Comparison of ENCODE assay signal across 22 cellular contexts in the genomic region with DNA sequence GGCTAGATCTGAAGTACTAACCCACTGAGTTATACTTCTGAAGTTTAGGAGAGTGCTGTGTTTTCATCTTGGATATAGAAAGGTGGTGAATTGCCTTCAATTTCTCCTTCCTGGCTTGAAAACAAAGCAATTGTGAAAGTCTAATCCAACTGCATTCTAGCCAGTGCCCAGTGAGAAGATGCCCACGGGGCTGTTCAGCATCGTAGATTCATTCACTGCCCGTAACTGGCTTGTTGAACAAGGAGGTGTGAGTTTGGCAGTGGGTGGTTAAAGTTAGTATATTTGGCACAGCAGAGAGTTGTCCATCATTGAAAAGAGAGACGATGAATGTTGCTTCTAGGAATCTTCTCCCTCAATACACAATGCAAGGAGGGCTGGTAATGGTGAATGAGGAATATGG.
A peak's percentile ranks its signal among the peaks of the same experiment; 100 is the strongest.
DNase-seq lines count a peak whose midpoint lies in the region; ATAC-seq and TF ChIP-seq lines count a peak whose summit lies in the region.
"Had no signal": no experiment of that assay in that cellular context is flagged by ENCODE, and none has a peak within 500 bp of the region (broad histone marks: within the 10 kb centered on the region; RNA-seq: fewer than 3 reads in every experiment).

No MANE protein-coding gene starts in this region.

- H3K4me1 Mint-ChIP-seq in MCF 10A (ENCODE audit: insufficient read depth, unreplicated experiment) (peaks cover 18% of the 10 kb centered on the region), chondrocyte (ENCODE audit: low read depth) (peaks cover 29% of the 10 kb centered on the region), mesothelial cell of epicardium (peaks cover 40% of the 10 kb centered on the region)
- H3K4me1 Mint-ChIP-seq: CD4-positive, CD25-positive, alpha-beta regulatory T cell had no signal

- H3K27ac ChIP-seq in mammary epithelial cell (ENCODE audit: insufficient read depth, low read depth, low read length) (peak overlapping the region; percentile 76), adrenal gland (no peak overlapping the region)
- H3K27ac ChIP-seq: HL-60 had no signal

- no peak for DNase-seq in mammary epithelial cell
- DNase-seq in MCF 10A (ENCODE audit: unreplicated experiment), result no peak
- no peak for DNase-seq in chondrocyte (ENCODE audit: low spot score)
- no peak for DNase-seq in mesothelial cell of epicardium (ENCODE audit: low spot score in 2 of 2, unreplicated experiment in 2 of 2)
- no peak for DNase-seq in adrenal gland
- no peak for DNase-seq in NCI-H2081 treated with DMSO at 0.1 percent for 48 hours (lab: John Stamatoyannopoulos, UW)
- DNase-seq: 8988T; BE2C; CD4-positive, CD25-positive, alpha-beta regulatory T cell; COR-L47; DMS 273 treated with DMSO at 0.1 percent for 48 hours; DND-41; NCI-H1092; NCI-H146; NCI-H2029 treated with DMSO at 0.1 percent for 48 hours; NCI-H2171 treated with DMSO at 0.1 percent for 48 hours; NCI-H446; NCI-H526 treated with DMSO at 0.1 percent for 48 hours; SHP77 had no signal

- H2AFZ ChIP-seq in mammary epithelial cell (ENCODE audit: low read depth, low read length), result peak overlapping the region; percentile 87

- H3K4me3 ChIP-seq in mammary epithelial cell (replicated peaks in 1 of 3; ENCODE audit: insufficient read depth in 1 of 3, low read depth in 2 of 3, low read length in 3 of 3), result no peak overlapping the region
- no peak overlapping the region for H3K4me3 ChIP-seq in adrenal gland

- intact Hi-C loops in mammary epithelial cell (cut with micrococcal nuclease) (no loop called here), MCF 10A (cut with micrococcal nuclease) (no loop called here), adrenal gland (cut with DNase I) (no loop called here)

- no peak overlapping the region for H3K9ac ChIP-seq in mammary epithelial cell (ENCODE audit: insufficient read depth, low read length)

- H3K27me3 Mint-ChIP-seq in MCF 10A (ENCODE audit: insufficient read depth, unreplicated experiment) (no peaks in the 10 kb centered on the region), chondrocyte (ENCODE audit: low read depth) (no peaks in the 10 kb centered on the region), mesothelial cell of epicardium (ENCODE audit: low read depth) (no peaks in the 10 kb centered on the region)
- H3K27me3 Mint-ChIP-seq: CD4-positive, CD25-positive, alpha-beta regulatory T cell had no signal

- H3K4me1 ChIP-seq in mammary epithelial cell (ENCODE audit: insufficient read depth, low read length), result peaks cover 35% of the 10 kb centered on the region
- no peaks in the 10 kb centered on the region for H3K4me1 ChIP-seq in adrenal gland (replicated peaks in 1 of 2)
- H3K4me1 ChIP-seq: BE2C had no signal

- no peaks in the 10 kb centered on the region for H3K9me3 ChIP-seq in mammary epithelial cell (replicated peaks; ENCODE audit: insufficient read depth, low read length)
- H3K9me3 ChIP-seq in adrenal gland (replicated peaks in 1 of 3), result no peaks in the 10 kb centered on the region
- H3K9me3 ChIP-seq: BE2C had no signal

- TF ChIP-seq POLR2A in adrenal gland (IDR thresholded peaks at IDR 0.05) (no peak), GM18505 (IDR thresholded peaks at IDR 0.05; ENCODE audit: borderline replicate concordance, extremely low read depth, insufficient read depth, insufficient read length) (no peak)

- H3K9me3 Mint-ChIP-seq in MCF 10A (ENCODE audit: unreplicated experiment), result no peaks in the 10 kb centered on the region
- no peaks in the 10 kb centered on the region for H3K9me3 Mint-ChIP-seq in chondrocyte (ENCODE audit: low read depth)
- H3K9me3 Mint-ChIP-seq in mesothelial cell of epicardium, result no peaks in the 10 kb centered on the region

- 14% methylated on average over 4 of the region's 4 CpGs for WGBS in mammary epithelial cell (ENCODE audit: low coverage, missing lambda C conversion rate)
- WGBS in adrenal gland, 4 donors, result 92 to 96% (median 94%) methylated on average over 4 of the region's 4 CpGs

- dilution Hi-C loops in mammary epithelial cell (cut with HindIII; ENCODE audit: low sequenced_read_pairs), result loop anchor here (5.0 kb wide), 1 partner anchor 37 kb away; no protein-coding TSS in a partner anchor

- H3K27me3 ChIP-seq in mammary epithelial cell (ENCODE audit: insufficient read depth, low read length) (no peaks in the 10 kb centered on the region), adrenal gland (no peaks in the 10 kb centered on the region)
- H3K27me3 ChIP-seq: BE2C had no signal

- CTCF ChIA-PET in mammary epithelial cell (lab: Charles Lee; ENCODE audit: low non-redundant PET), result no interaction called here
- CTCF ChIA-PET in MCF 10A (lab: Yijun Ruan, JAX), result interaction anchor here (1.2 kb wide), 1 partner anchor 21 kb away, joined by 3 read pairs; no protein-coding TSS in a partner anchor

- in situ Hi-C loops in mammary epithelial cell (cut with MboI; ENCODE audit: low sequenced_read_pairs in 2 of 2), result no loop called here

- H4K20me1 ChIP-seq in mammary epithelial cell (ENCODE audit: insufficient read depth, low read length), result no peaks in the 10 kb centered on the region

- no peaks in the 10 kb centered on the region for H3K79me2 ChIP-seq in mammary epithelial cell (ENCODE audit: insufficient read depth, low read length)

- no peak overlapping the region for H3K4me2 ChIP-seq in mammary epithelial cell (ENCODE audit: insufficient read depth, low read depth, low read length)

- no peak overlapping the region for H3K27ac Mint-ChIP-seq in MCF 10A (ENCODE audit: low read depth, unreplicated experiment)
- H3K27ac Mint-ChIP-seq in chondrocyte (ENCODE audit: unreplicated experiment), result peak overlapping the region; percentile 81
- H3K27ac Mint-ChIP-seq in mesothelial cell of epicardium, result peak overlapping the region; percentile 15

- ATAC-seq in GM19035 (IDR thresholded peaks at IDR 0.05; ENCODE audit: unreplicated experiment), result no peak
- ATAC-seq in GM18505 (IDR thresholded peaks at IDR 0.05; ENCODE audit: unreplicated experiment), result no peak

- no peak for TF ChIP-seq CTCF in mammary epithelial cell (conservative IDR thresholded peaks at IDR 0.05 in 1 of 2, IDR thresholded peaks at IDR 0.05 in 1 of 2; ENCODE audit: extremely low read depth in 1 of 2, insufficient read depth in 1 of 2, low read depth in 1 of 2, low read length in 2 of 2)
- TF ChIP-seq CTCF in MCF 10A (IDR thresholded peaks at IDR 0.05; ENCODE audit: unreplicated experiment), result no peak
- no peak for TF ChIP-seq CTCF in chondrocyte (IDR thresholded peaks at IDR 0.05)
- TF ChIP-seq CTCF in mesothelial cell of epicardium (IDR thresholded peaks at IDR 0.05; ENCODE audit: unreplicated experiment), result no peak
- TF ChIP-seq CTCF in adrenal gland (IDR thresholded peaks at IDR 0.05), result no peak

- POLR2A ChIA-PET in MCF 10A (lab: Yijun Ruan, JAX), result interaction anchor here (0.7 to 1.3 kb wide), 2 partner anchors 24 to 455 kb away, joined by 3 to 5 read pairs; no protein-coding TSS in a partner anchor

- H3K36me3 ChIP-seq in mammary epithelial cell (ENCODE audit: insufficient read depth, low read length) (no peaks in the 10 kb centered on the region), adrenal gland (replicated peaks in 1 of 2) (no peaks in the 10 kb centered on the region)
- H3K36me3 ChIP-seq: BE2C had no signal

- H3K4me3 Mint-ChIP-seq in MCF 10A (ENCODE audit: unreplicated experiment), result no peak overlapping the region
- H3K4me3 Mint-ChIP-seq in chondrocyte (ENCODE audit: unreplicated experiment), result no peak overlapping the region
- no peak overlapping the region for H3K4me3 Mint-ChIP-seq in mesothelial cell of epicardium
- H3K4me3 Mint-ChIP-seq: CD4-positive, CD25-positive, alpha-beta regulatory T cell had no signal

- no TSS peak for BruUV-seq in mammary epithelial cell (replicated peaks; lab: Mats Ljungman, UMichigan)
- BruUV-seq in MCF 10A (replicated peaks; lab: Mats Ljungman, UMichigan), result no TSS peak

- H3K36me3 Mint-ChIP-seq in MCF 10A (ENCODE audit: insufficient read depth, unreplicated experiment), result no peaks in the 10 kb centered on the region
- H3K36me3 Mint-ChIP-seq in chondrocyte (ENCODE audit: low read depth), result no peaks in the 10 kb centered on the region
- H3K36me3 Mint-ChIP-seq in mesothelial cell of epicardium, result no peaks in the 10 kb centered on the region
- H3K36me3 Mint-ChIP-seq: CD4-positive, CD25-positive, alpha-beta regulatory T cell had no signal
